In genomic region chr12:10214877-10215267, GRCh38 we compare ENCODE assay signal across 9 cellular contexts. TPM values are rescaled to one million over a fixed set of nuclear protein-coding genes. Genes with fewer than 3 reads are reported as not detected.
DNase-seq lines count a peak whose midpoint lies in the region; ATAC-seq and TF ChIP-seq lines count a peak whose summit lies in the region.
"Had no signal": no experiment of that assay in that cellular context is flagged by ENCODE, and none has a peak within 500 bp of the region (broad histone marks: within the 10 kb centered on the region; RNA-seq: fewer than 3 reads in every experiment).

No MANE protein-coding gene starts in this region.

- H3K27ac Mint-ChIP-seq in T-cell, result no peak overlapping the region

- no peak overlapping the region for H3K9ac ChIP-seq in parathyroid adenoma

- no peaks in the 10 kb centered on the region for H3K27me3 ChIP-seq in parathyroid adenoma (ENCODE audit: control insufficient read depth, insufficient read depth, low read length)

- peaks cover 10% of the 10 kb centered on the region for H3K4me1 ChIP-seq in parathyroid adenoma

- CTCF ChIA-PET in T-cell (lab: Charles Lee), result no interaction called here

- in situ Hi-C loops in Caki2 (cut with HindIII; ENCODE audit: low pct_unique_long_range_greater_than_20kb, low sequenced_read_pairs), result no loop called here

- H3K9me3 Mint-ChIP-seq in T-cell, result no peaks in the 10 kb centered on the region

- DNase-seq in Caki2 (ENCODE audit: low read depth) (peak; percentile 81), T-cell (no peak), fibroblast of peridontal ligament (ENCODE audit: extremely low read depth) (peak; percentile 37), hypothalamus (lab: John Stamatoyannopoulos, UW) (no peak), GM19240 (ENCODE audit: insufficient read length, low spot score) (no peak), Ammon's horn (ENCODE audit: low spot score) (no peak)

- peak overlapping the region; percentile 83 for H3K4me3 ChIP-seq in parathyroid adenoma (ENCODE audit: low read depth, low read length)

- peak overlapping the region; percentile 94 to 95 (median 94) for H3K4me3 Mint-ChIP-seq in T-cell

- no peak overlapping the region for H2AFZ ChIP-seq in parathyroid adenoma

- POLR2A ChIA-PET in T-cell (lab: Charles Lee), result interaction anchor here (0.5 to 1.1 kb wide), 4 partner anchors 436 to 956 kb away, joined by 3 to 7 read pairs (median 4); partner anchors contain the start of genes CD69 (in 1 of the 2) and SMIM10L1 (in 1 of the 2)

- H3K9me3 ChIP-seq in parathyroid adenoma (ENCODE audit: control insufficient read depth, low read length), result no peaks in the 10 kb centered on the region

- peaks cover 10% of the 10 kb centered on the region for H3K36me3 Mint-ChIP-seq in T-cell

- TF ChIP-seq CTCF in parathyroid adenoma (IDR thresholded peaks at IDR 0.05), result no peak

- ATAC-seq in T-cell (replicated peaks in 1 of 4), result no peak
- no peak for ATAC-seq in HG03565 (IDR thresholded peaks at IDR 0.05; ENCODE audit: unreplicated experiment)

- peak overlapping the region; percentile 97 for H3K4me2 ChIP-seq in parathyroid adenoma (ENCODE audit: low read length)

- peaks cover 16% of the 10 kb centered on the region for H3K79me2 ChIP-seq in parathyroid adenoma

- H3K4me1 Mint-ChIP-seq in T-cell, result peaks cover 24 to 32% (median 27%) of the 10 kb centered on the region in 3 donors

- H3K27ac ChIP-seq in parathyroid adenoma, result peak overlapping the region; percentile 99

- no peaks in the 10 kb centered on the region for H3K36me3 ChIP-seq in parathyroid adenoma (ENCODE audit: control insufficient read depth, insufficient read depth, low read length)

- no peaks in the 10 kb centered on the region for H3K27me3 Mint-ChIP-seq in T-cell

RNA-seq across cellular contexts. Expression of gene GABARAPL1, which starts 2.2 kb away (rescaled TPM):
- total RNA-seq in Caki2 (2014; rRNA removed; shearing (Covaris generic); ENCODE audit: low replicate concordance), result 83.6 and 160 TPM in 2 replicates
- 100 to 1,000 TPM in 2 of 5 donors, 10 to 100 TPM in 3; 46.7 to 129 (median 53.7) TPM for total RNA-seq in T-cell

RNA-seq across cellular contexts. Expression of gene TMEM52B, which starts 36.0 kb away (rescaled TPM):
- total RNA-seq in Caki2 (2014; rRNA removed; shearing (Covaris generic); ENCODE audit: low replicate concordance), result 2.8 TPM in 1 of 2 replicates, not detected in the other
- total RNA-seq in T-cell, result not detected
- total RNA-seq: LHCN-M2 had no signal

RNA-seq across cellular contexts. Expression of gene OLR1, which starts 42.9 kb away (rescaled TPM):
- not detected in 2 replicates for total RNA-seq in Caki2 (2014; rRNA removed; shearing (Covaris generic); ENCODE audit: low replicate concordance)
- under 1 TPM in 3 of 5 donors, not detected in 2; 0.12 to 0.60 (median 0.33) TPM for total RNA-seq in T-cell
- total RNA-seq: LHCN-M2 had no signal

Comparison
In these comparisons a context has a peak if more than half of its experiments do, and no peak if none do; other contexts are left out.
1. DNase-seq: peak in Caki2 (single experiment) and fibroblast of peridontal ligament (single experiment); none in T-cell (0 of 34), hypothalamus (0 of 51), GM19240 (single experiment) and Ammon's horn (single experiment).